Comparison of ENCODE assay signal across 10 cellular contexts in the genomic region with DNA sequence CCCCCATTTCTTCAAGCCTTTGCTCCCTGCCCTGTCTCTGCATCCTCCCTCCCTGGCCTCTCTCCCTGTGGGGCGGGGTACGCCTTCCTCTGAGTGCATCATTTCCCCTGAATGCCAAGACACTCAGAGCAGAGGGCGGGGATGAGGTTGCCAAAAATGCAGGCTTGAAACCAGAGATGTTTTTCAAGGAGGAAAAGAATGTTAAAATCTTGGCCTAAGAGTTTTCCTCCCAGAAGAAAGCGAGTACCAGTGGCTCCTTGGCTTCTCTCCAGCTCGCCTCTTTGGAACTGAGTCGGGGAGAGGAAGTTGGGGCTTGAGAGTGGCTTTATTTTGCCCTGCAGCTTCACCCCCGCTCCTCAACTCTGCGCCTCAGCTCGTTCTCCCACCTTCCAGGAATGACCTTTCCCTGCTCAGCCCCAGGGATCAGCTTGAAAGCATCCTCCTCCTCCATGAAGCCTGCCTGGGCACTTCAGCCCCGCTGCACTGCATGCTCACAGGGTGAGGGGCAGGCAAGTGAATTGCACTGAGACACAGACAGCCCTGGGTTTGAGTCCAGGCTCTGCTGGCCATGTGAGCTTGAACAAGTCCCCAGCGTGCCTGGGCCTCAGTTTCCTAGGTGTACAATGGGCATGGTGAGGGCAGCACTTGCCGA. TPM values are rescaled to one million over a fixed set of nuclear protein-coding genes. Genes with fewer than 3 reads are reported as not detected.
DNase-seq lines count a peak whose midpoint lies in the region; ATAC-seq, FAIRE-seq and TF ChIP-seq lines count a peak whose summit lies in the region.
"Had no signal": no experiment of that assay in that cellular context is flagged by ENCODE, and none has a peak within 500 bp of the region (broad histone marks: within the 10 kb centered on the region; RNA-seq: fewer than 3 reads in every experiment).

No MANE protein-coding gene starts in this region.

- in situ Hi-C loops in astrocyte of the spinal cord (cut with HindIII; ENCODE audit: low sequenced_read_pairs) = no loop called here

- no peak overlapping the region for H3K27ac ChIP-seq in liver (ENCODE audit: low read depth in 1 of 2, low read length in 2 of 2)
- H3K27ac ChIP-seq in aorta (ENCODE audit: low read depth in 1 of 2, low read length in 2 of 2) = no peak overlapping the region

- H3K27me3 ChIP-seq in liver (ENCODE audit: control insufficient read depth in 4 of 4, insufficient read depth in 4 of 4, low read length in 3 of 4) (no peaks in the 10 kb centered on the region), aorta (ENCODE audit: control insufficient read depth in 1 of 2, insufficient read depth in 2 of 2, low read length in 1 of 2) (no peaks in the 10 kb centered on the region)

- no peak overlapping the region for H3K9ac ChIP-seq in liver (ENCODE audit: low read depth in 1 of 2, low read length in 2 of 2)

- 67% methylated on average over 12 of the region's 12 CpGs for WGBS in liver
- WGBS in aorta, 2 donors = 11 to 19% methylated on average over 12 of the region's 12 CpGs

- intact Hi-C loops in Right ventricle myocardium inferior (cut with DNase I) = no loop called here
- intact Hi-C loops in cardiac septum (cut with DNase I) = no loop called here
- intact Hi-C loops in aorta (cut with DNase I) = no loop called here

- H3K4me3 ChIP-seq in astrocyte of the spinal cord (ENCODE audit: low read depth, low read length) (no peak overlapping the region), liver (ENCODE audit: low read depth in 1 of 3, low read length in 3 of 3) (no peak overlapping the region), aorta (ENCODE audit: low read length in 2 of 2) (no peak overlapping the region)

- FAIRE-seq in GM12891 (lab: Jason Lieb, UNC) = no peak

- TF ChIP-seq CTCF in astrocyte of the spinal cord (IDR thresholded peaks at IDR 0.05; ENCODE audit: low read depth, low read length) (no peak), liver (IDR thresholded peaks at IDR 0.05; ENCODE audit: low read depth, low read length, missing input control) (no peak)

- TF ChIP-seq POLR2A in GM12891 (IDR thresholded peaks at IDR 0.05; ENCODE audit: low read depth, low read length) = no peak

- H3K9me3 ChIP-seq in liver (ENCODE audit: control insufficient read depth in 4 of 4, low read length in 3 of 4) (peaks cover 0 to 2% (median 0%) of the 10 kb centered on the region in 4 donors), aorta (ENCODE audit: control insufficient read depth, low read length) (no peaks in the 10 kb centered on the region)

- ATAC-seq in Right ventricle myocardium inferior = no peak
- peak; percentile 77 for ATAC-seq in aorta (ENCODE audit: low FRiP score)
- no peak for ATAC-seq in HG03469 (IDR thresholded peaks at IDR 0.05; ENCODE audit: unreplicated experiment)
- ATAC-seq: left lobe of liver had no signal

- H3K36me3 ChIP-seq in liver (ENCODE audit: control insufficient read depth in 4 of 4, insufficient read depth in 3 of 4, low read depth in 1 of 4, low read length in 3 of 4) = no peaks in the 10 kb centered on the region
- no peaks in the 10 kb centered on the region for H3K36me3 ChIP-seq in aorta (ENCODE audit: control insufficient read depth in 1 of 2, insufficient read depth in 2 of 2, low read length in 1 of 2)

- H3K4me1 ChIP-seq in liver (ENCODE audit: control insufficient read depth in 4 of 4, insufficient read depth in 4 of 4, low read length in 3 of 4) (peaks cover 0 to 2% (median 0%) of the 10 kb centered on the region in 4 donors), aorta (ENCODE audit: control insufficient read depth in 1 of 2, insufficient read depth in 2 of 2, low read length in 2 of 2) (no peaks in the 10 kb centered on the region)

- no peak for TF ChIP-seq RAD21 in liver (IDR thresholded peaks at IDR 0.05)

- DNase-seq in Right ventricle myocardium inferior (ENCODE audit: missing footprints) (peak; percentile 67), cardiac septum (ENCODE audit: low spot score) (no peak), astrocyte of the spinal cord (ENCODE audit: low read depth, low spot score) (peak; percentile 91), aorta (peak; percentile 84 to 87), GM12891 (ENCODE audit: insufficient read length, low spot score) (no peak), activated T-cell treated with anti-CD3 and anti-CD28 coated beads for 4 hours (no peak)
- DNase-seq: CD8-positive, alpha-beta memory T cell had no signal

TF ChIP-seq in liver, 16 proteins besides CTCF, POLR2A, EP300 and RAD21:
- TF ChIP-seq FOXA1 (IDR thresholded peaks at IDR 0.05) = no peak
- peak; percentile 46 for TF ChIP-seq NR2F2 (IDR thresholded peaks at IDR 0.05)
- TF ChIP-seq JUND (IDR thresholded peaks at IDR 0.05) = no peak
- TF ChIP-seq HNF4G (IDR thresholded peaks at IDR 0.05) = no peak
- no peak for TF ChIP-seq RXRA (IDR thresholded peaks at IDR 0.05)
- TF ChIP-seq, protein P1, sequence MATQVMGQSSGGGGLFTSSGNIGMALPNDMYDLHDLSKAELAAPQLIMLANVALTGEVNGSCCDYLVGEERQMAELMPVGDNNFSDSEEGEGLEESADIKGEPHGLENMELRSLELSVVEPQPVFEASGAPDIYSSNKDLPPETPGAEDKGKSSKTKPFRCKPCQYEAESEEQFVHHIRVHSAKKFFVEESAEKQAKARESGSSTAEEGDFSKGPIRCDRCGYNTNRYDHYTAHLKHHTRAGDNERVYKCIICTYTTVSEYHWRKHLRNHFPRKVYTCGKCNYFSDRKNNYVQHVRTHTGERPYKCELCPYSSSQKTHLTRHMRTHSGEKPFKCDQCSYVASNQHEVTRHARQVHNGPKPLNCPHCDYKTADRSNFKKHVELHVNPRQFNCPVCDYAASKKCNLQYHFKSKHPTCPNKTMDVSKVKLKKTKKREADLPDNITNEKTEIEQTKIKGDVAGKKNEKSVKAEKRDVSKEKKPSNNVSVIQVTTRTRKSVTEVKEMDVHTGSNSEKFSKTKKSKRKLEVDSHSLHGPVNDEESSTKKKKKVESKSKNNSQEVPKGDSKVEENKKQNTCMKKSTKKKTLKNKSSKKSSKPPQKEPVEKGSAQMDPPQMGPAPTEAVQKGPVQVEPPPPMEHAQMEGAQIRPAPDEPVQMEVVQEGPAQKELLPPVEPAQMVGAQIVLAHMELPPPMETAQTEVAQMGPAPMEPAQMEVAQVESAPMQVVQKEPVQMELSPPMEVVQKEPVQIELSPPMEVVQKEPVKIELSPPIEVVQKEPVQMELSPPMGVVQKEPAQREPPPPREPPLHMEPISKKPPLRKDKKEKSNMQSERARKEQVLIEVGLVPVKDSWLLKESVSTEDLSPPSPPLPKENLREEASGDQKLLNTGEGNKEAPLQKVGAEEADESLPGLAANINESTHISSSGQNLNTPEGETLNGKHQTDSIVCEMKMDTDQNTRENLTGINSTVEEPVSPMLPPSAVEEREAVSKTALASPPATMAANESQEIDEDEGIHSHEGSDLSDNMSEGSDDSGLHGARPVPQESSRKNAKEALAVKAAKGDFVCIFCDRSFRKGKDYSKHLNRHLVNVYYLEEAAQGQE (IDR thresholded peaks at IDR 0.05) = no peak
- TF ChIP-seq EGR1 (IDR thresholded peaks at IDR 0.05; ENCODE audit: low read depth in 2 of 2) = no peak
- no peak for TF ChIP-seq TAF1 (conservative IDR thresholded peaks at IDR 0.05)
- TF ChIP-seq YY1 (IDR thresholded peaks at IDR 0.05) = no peak

TF ChIP-seq in GM12891, 5 proteins besides CTCF, POLR2A, EP300 and RAD21:
- TF ChIP-seq POLR2AphosphoS5 (IDR thresholded peaks at IDR 0.05; ENCODE audit: low read depth, low read length) (no peak), TAF1 (IDR thresholded peaks at IDR 0.05; ENCODE audit: low read depth, low read length) (no peak), POU2F2 (IDR thresholded peaks at IDR 0.05; ENCODE audit: low read depth, low read length) (no peak)

RNA-seq across cellular contexts. Expression of gene SORCS2, which starts 57.5 kb away (rescaled TPM):
- total RNA-seq in Right ventricle myocardium inferior (1.1 TPM), cardiac septum (6.9 TPM), liver (1 to 10 TPM; 1.3 to 1.4 TPM), aorta (1 to 10 TPM; 2.3 to 8.4 TPM)
- polyA plus RNA-seq in liver (under 1 TPM; 0.10 to 0.50 TPM), aorta (1 to 10 TPM in 1 of 2 donors, under 1 TPM in 1; 0.05 to 1.4 TPM)
- 0.01 TPM for polyA plus RNA-seq in GM12891 (2012; ENCODE audit: low read depth, missing spikeins)
- total RNA-seq: CD8-positive, alpha-beta memory T cell had no signal
- polyA plus RNA-seq: CD8-positive, alpha-beta memory T cell had no signal

Comparison
In these comparisons a context has a peak if more than half of its experiments do, and no peak if none do; other contexts are left out.
1. DNase-seq: peak in Right ventricle myocardium inferior (single experiment), astrocyte of the spinal cord (single experiment) and aorta (2 of 2); none in cardiac septum (single experiment), GM12891 (single experiment) and activated T-cell treated with anti-CD3 and anti-CD28 coated beads for 4 hours (single experiment).